Comparison of ENCODE assay signal across 12 cellular contexts in genomic region chr1:18282851-18283600, GRCh38.
DNase-seq lines count a peak whose midpoint lies in the region; ATAC-seq and TF ChIP-seq lines count a peak whose summit lies in the region.
"Had no signal": no experiment of that assay in that cellular context is flagged by ENCODE, and none has a peak within 500 bp of the region (broad histone marks: within the 10 kb centered on the region; RNA-seq: fewer than 3 reads in every experiment).

No MANE protein-coding gene starts in this region.

- H3K36me3 ChIP-seq in adrenal gland (replicated peaks in 1 of 2): no peaks in the 10 kb centered on the region
- H3K36me3 ChIP-seq: BLaER1 had no signal

- TF ChIP-seq POLR2A in adrenal gland (IDR thresholded peaks at IDR 0.05): no peak

- H3K27me3 ChIP-seq in adrenal gland: peaks cover 3% of the 10 kb centered on the region
- H3K27me3 ChIP-seq: BLaER1 had no signal

- peaks cover 8% of the 10 kb centered on the region for H3K27me3 Mint-ChIP-seq in activated naive CD4-positive, alpha-beta T cell treated with anti-CD3 and anti-CD28 coated beads, Interleukin-2, amount 10 ng/mL, durations not matched to agents 7 days and 5 days

- no peak overlapping the region for H3K27ac ChIP-seq in adrenal gland
- H3K27ac ChIP-seq: BLaER1 had no signal

- H3K4me1 Mint-ChIP-seq in activated naive CD4-positive, alpha-beta T cell treated with anti-CD3 and anti-CD28 coated beads, Interleukin-2, amount 10 ng/mL, durations not matched to agents 7 days and 5 days: no peaks in the 10 kb centered on the region
- H3K4me1 Mint-ChIP-seq: T-cell had no signal

- intact Hi-C loops in left colon (cut with DNase I, micrococcal nuclease) (no loop called here), adrenal gland (cut with DNase I) (no loop called here)

- TF ChIP-seq CTCF in adrenal gland (IDR thresholded peaks at IDR 0.05): no peak

- no peaks in the 10 kb centered on the region for H3K9me3 ChIP-seq in adrenal gland (replicated peaks in 1 of 3)
- H3K9me3 ChIP-seq: BLaER1 had no signal

- DNase-seq in G401 (ENCODE audit: low spot score): peak; percentile 86
- DNase-seq in NCI-H1105 treated with DMSO at 0.1 percent for 48 hours (lab: John Stamatoyannopoulos, UW): peak; percentile 88
- peak; percentile 76 for DNase-seq in NCI-H82 treated with DMSO at 0.1 percent for 48 hours (lab: John Stamatoyannopoulos, UW; ENCODE audit: unreplicated experiment)
- DNase-seq in left colon: peak in 1 of 2 donors; percentile 9
- DNase-seq in activated naive CD4-positive, alpha-beta T cell treated with anti-CD3 and anti-CD28 coated beads, Interleukin-2, amount 10 ng/mL, durations not matched to agents 7 days and 5 days: no peak
- DNase-seq in COR-L47 (lab: John Stamatoyannopoulos, UW): no peak
- no peak for DNase-seq in HK-2 (ENCODE audit: unreplicated experiment)
- no peak for DNase-seq in adrenal gland
- DNase-seq: activated CD4-positive, alpha-beta T cell treated with anti-CD3 and anti-CD28 coated beads, Interleukin-2, amount 50 U/mL, for 1 hour; naive thymus-derived CD8-positive, alpha-beta T cell; T-cell had no signal

- no peaks in the 10 kb centered on the region for H3K4me1 ChIP-seq in adrenal gland (replicated peaks in 1 of 2)

- WGBS in adrenal gland, 4 donors: 44 to 59% (median 47%) methylated on average over 7 to 13 of the region's 13 CpGs

- no peaks in the 10 kb centered on the region for H3K9me3 Mint-ChIP-seq in activated naive CD4-positive, alpha-beta T cell treated with anti-CD3 and anti-CD28 coated beads, Interleukin-2, amount 10 ng/mL, durations not matched to agents 7 days and 5 days
- H3K9me3 Mint-ChIP-seq: naive thymus-derived CD8-positive, alpha-beta T cell; T-cell had no signal

- H3K36me3 Mint-ChIP-seq in activated naive CD4-positive, alpha-beta T cell treated with anti-CD3 and anti-CD28 coated beads, Interleukin-2, amount 10 ng/mL, durations not matched to agents 7 days and 5 days: no peaks in the 10 kb centered on the region
- H3K36me3 Mint-ChIP-seq: naive thymus-derived CD8-positive, alpha-beta T cell; T-cell had no signal

- no peak overlapping the region for H3K27ac Mint-ChIP-seq in activated naive CD4-positive, alpha-beta T cell treated with anti-CD3 and anti-CD28 coated beads, Interleukin-2, amount 10 ng/mL, durations not matched to agents 7 days and 5 days
- H3K27ac Mint-ChIP-seq: naive thymus-derived CD8-positive, alpha-beta T cell; T-cell had no signal

- in situ Hi-C loops in G401 (cut with HindIII; ENCODE audit: low sequenced_read_pairs): no loop called here

- H3K4me3 Mint-ChIP-seq in activated naive CD4-positive, alpha-beta T cell treated with anti-CD3 and anti-CD28 coated beads, Interleukin-2, amount 10 ng/mL, durations not matched to agents 7 days and 5 days: no peak overlapping the region
- H3K4me3 Mint-ChIP-seq: naive thymus-derived CD8-positive, alpha-beta T cell; T-cell had no signal

- CTCF ChIA-PET in activated naive CD4-positive, alpha-beta T cell treated with anti-CD3 and anti-CD28 coated beads, Interleukin-2, amount 10 ng/mL, durations not matched to agents 7 days and 5 days (lab: Charles Lee): no interaction called here

- ATAC-seq in left colon: peak; percentile 75
- ATAC-seq: naive thymus-derived CD8-positive, alpha-beta T cell; T-cell had no signal

- H3K4me3 ChIP-seq in adrenal gland: no peak overlapping the region
- H3K4me3 ChIP-seq: BLaER1 had no signal

Comparison
In these comparisons a context has a peak if more than half of its experiments do, and no peak if none do; other contexts are left out.
1. DNase-seq: peak in G401 (single experiment), NCI-H1105 treated with DMSO at 0.1 percent for 48 hours (single experiment) and NCI-H82 treated with DMSO at 0.1 percent for 48 hours (single experiment); none in activated naive CD4-positive, alpha-beta T cell treated with anti-CD3 and anti-CD28 coated beads, Interleukin-2, amount 10 ng/mL, durations not matched to agents 7 days and 5 days (single experiment), COR-L47 (single experiment), HK-2 (single experiment) and adrenal gland (0 of 7).